1 cellular context compared by ENCODE assay signal in genomic region chr6:5179917-5180316, GRCh38.
TF ChIP-seq lines count a peak whose summit lies in the region.

No MANE protein-coding gene starts in this region.

TF ChIP-seq in IMR-90, 13 proteins besides CTCF, POLR2A, EP300 and RAD21 (continued from another document):
- TF ChIP-seq MXI1 (IDR thresholded peaks at IDR 0.05; ENCODE audit: borderline replicate concordance, low read depth, low read length), result no peak
- peak; percentile 60 for TF ChIP-seq MAFK (IDR thresholded peaks at IDR 0.05; ENCODE audit: low read depth, low read length)
- no peak for TF ChIP-seq RFX5 (IDR thresholded peaks at IDR 0.05; ENCODE audit: low read depth, low read length)
- TF ChIP-seq CHD1 (IDR thresholded peaks at IDR 0.05; ENCODE audit: low read depth, low read length), result no peak
- TF ChIP-seq BHLHE40 (IDR thresholded peaks at IDR 0.05; ENCODE audit: low read depth, low read length), result no peak
- TF ChIP-seq FOS (IDR thresholded peaks at IDR 0.05; ENCODE audit: low read depth, low read length), result no peak
